Comparison of ENCODE assay signal across 3 cellular contexts in the genomic region with DNA sequence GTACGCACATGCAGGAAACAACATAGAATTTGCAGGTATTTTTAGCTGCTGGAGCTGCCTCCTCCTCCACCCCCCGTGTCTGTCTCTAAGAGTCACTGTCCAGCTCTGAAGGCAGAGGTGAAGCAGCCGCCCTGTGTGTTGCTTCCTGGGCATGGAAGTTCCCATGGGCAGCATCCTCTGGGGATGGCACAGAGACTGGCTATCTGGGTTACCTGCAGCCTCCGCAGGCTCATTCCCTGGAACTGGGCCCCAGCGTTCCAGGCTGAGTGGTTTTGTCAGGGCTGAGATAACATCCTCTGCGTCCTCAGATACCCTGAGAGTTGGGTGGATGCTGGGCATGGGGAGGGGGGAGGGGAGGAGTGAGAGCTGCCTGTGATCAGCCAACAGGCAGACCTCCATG.
A peak's percentile ranks its signal among the peaks of the same experiment; 100 is the strongest.
TF ChIP-seq lines count a peak whose summit lies in the region.

No MANE protein-coding gene starts in this region.

TF ChIP-seq in SK-N-SH, 30 proteins besides CTCF, POLR2A, EP300 and RAD21:
- TF ChIP-seq FOXJ3 (CRISPR knock-in tag; IDR thresholded peaks at IDR 0.05) (no peak), GATA2 (CRISPR knock-in tag; IDR thresholded peaks at IDR 0.05) (0 out of 2 replicates have a peak, but pooled peaks have one; percentile 30)

TF ChIP-seq in SK-N-SH treated with all-trans-retinoic acid at 6 μM for 48 hours, 23 proteins besides CTCF, POLR2A, EP300 and RAD21:
- TF ChIP-seq ZFP30 (CRISPR knock-in tag; IDR thresholded peaks at IDR 0.05) (no peak), PPARA (CRISPR knock-in tag; IDR thresholded peaks at IDR 0.05; ENCODE audit: borderline replicate concordance) (no peak), ISL1 (CRISPR knock-in tag; IDR thresholded peaks at IDR 0.05) (no peak), ARNTL (CRISPR knock-in tag; IDR thresholded peaks at IDR 0.05; ENCODE audit: borderline replicate concordance, low read depth) (no peak), ESRRG (CRISPR knock-in tag; IDR thresholded peaks at IDR 0.05) (no peak), CSDC2 (CRISPR knock-in tag; IDR thresholded peaks at IDR 0.05) (no peak), CSRNP3 (CRISPR knock-in tag; IDR thresholded peaks at IDR 0.05) (no peak), OSR1 (CRISPR knock-in tag; IDR thresholded peaks at IDR 0.05) (no peak), SNAI2 (CRISPR knock-in tag; IDR thresholded peaks at IDR 0.05) (no peak), GLIS3 (CRISPR knock-in tag; IDR thresholded peaks at IDR 0.05) (no peak), POU6F1 (CRISPR knock-in tag; IDR thresholded peaks at IDR 0.05; ENCODE audit: borderline replicate concordance, low read depth) (no peak), TOX (CRISPR knock-in tag; IDR thresholded peaks at IDR 0.05; ENCODE audit: borderline replicate concordance) (no peak), ZC3H10 (CRISPR knock-in tag; IDR thresholded peaks at IDR 0.05) (no peak), ZFP3 (CRISPR knock-in tag; IDR thresholded peaks at IDR 0.05) (no peak), BACH2 (CRISPR knock-in tag; IDR thresholded peaks at IDR 0.05; ENCODE audit: borderline replicate concordance) (no peak)
- TF ChIP-seq, protein P1, sequence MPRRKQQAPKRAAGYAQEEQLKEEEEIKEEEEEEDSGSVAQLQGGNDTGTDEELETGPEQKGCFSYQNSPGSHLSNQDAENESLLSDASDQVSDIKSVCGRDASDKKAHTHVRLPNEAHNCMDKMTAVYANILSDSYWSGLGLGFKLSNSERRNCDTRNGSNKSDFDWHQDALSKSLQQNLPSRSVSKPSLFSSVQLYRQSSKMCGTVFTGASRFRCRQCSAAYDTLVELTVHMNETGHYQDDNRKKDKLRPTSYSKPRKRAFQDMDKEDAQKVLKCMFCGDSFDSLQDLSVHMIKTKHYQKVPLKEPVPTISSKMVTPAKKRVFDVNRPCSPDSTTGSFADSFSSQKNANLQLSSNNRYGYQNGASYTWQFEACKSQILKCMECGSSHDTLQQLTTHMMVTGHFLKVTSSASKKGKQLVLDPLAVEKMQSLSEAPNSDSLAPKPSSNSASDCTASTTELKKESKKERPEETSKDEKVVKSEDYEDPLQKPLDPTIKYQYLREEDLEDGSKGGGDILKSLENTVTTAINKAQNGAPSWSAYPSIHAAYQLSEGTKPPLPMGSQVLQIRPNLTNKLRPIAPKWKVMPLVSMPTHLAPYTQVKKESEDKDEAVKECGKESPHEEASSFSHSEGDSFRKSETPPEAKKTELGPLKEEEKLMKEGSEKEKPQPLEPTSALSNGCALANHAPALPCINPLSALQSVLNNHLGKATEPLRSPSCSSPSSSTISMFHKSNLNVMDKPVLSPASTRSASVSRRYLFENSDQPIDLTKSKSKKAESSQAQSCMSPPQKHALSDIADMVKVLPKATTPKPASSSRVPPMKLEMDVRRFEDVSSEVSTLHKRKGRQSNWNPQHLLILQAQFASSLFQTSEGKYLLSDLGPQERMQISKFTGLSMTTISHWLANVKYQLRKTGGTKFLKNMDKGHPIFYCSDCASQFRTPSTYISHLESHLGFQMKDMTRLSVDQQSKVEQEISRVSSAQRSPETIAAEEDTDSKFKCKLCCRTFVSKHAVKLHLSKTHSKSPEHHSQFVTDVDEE (CRISPR knock-in tag; IDR thresholded peaks at IDR 0.05), result no peak

TF ChIP-seq in H1, 55 proteins besides CTCF, POLR2A, EP300 and RAD21:
- TF ChIP-seq, protein P2, sequence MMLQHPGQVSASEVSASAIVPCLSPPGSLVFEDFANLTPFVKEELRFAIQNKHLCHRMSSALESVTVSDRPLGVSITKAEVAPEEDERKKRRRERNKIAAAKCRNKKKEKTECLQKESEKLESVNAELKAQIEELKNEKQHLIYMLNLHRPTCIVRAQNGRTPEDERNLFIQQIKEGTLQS (IDR thresholded peaks at IDR 0.05; ENCODE audit: insufficient read depth, low read depth, low read length), result no peak
- TF ChIP-seq BRCA1 (IDR thresholded peaks at IDR 0.05; ENCODE audit: low read depth, low read length) (no peak), SP4 (IDR thresholded peaks at IDR 0.05; ENCODE audit: low read length) (no peak), NANOG (IDR thresholded peaks at IDR 0.05; ENCODE audit: insufficient read depth, low read depth, low read length, poor library complexity, severe bottlenecking) (no peak), JUN (IDR thresholded peaks at IDR 0.05; ENCODE audit: low read depth, low read length) (no peak), GTF2F1 (IDR thresholded peaks at IDR 0.05; ENCODE audit: borderline replicate concordance, low read depth, low read length) (no peak), KDM5A (IDR thresholded peaks at IDR 0.05; ENCODE audit: low read length) (no peak), TAF7 (optimal IDR thresholded peaks at IDR 0.05; ENCODE audit: borderline replicate concordance, low read depth, low read length) (no peak), CBX8 (IDR thresholded peaks at IDR 0.05; ENCODE audit: borderline replicate concordance, low read depth, low read length) (no peak), ASH2L (IDR thresholded peaks at IDR 0.05; ENCODE audit: low read length) (no peak), HDAC6 (IDR thresholded peaks at IDR 0.05; ENCODE audit: low read depth, low read length) (no peak)
- TF ChIP-seq, protein P3, sequence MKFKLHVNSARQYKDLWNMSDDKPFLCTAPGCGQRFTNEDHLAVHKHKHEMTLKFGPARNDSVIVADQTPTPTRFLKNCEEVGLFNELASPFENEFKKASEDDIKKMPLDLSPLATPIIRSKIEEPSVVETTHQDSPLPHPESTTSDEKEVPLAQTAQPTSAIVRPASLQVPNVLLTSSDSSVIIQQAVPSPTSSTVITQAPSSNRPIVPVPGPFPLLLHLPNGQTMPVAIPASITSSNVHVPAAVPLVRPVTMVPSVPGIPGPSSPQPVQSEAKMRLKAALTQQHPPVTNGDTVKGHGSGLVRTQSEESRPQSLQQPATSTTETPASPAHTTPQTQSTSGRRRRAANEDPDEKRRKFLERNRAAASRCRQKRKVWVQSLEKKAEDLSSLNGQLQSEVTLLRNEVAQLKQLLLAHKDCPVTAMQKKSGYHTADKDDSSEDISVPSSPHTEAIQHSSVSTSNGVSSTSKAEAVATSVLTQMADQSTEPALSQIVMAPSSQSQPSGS (IDR thresholded peaks at IDR 0.05; ENCODE audit: low read length), result no peak
